ENCODE assay signal across 16 cellular contexts in the genomic region with DNA sequence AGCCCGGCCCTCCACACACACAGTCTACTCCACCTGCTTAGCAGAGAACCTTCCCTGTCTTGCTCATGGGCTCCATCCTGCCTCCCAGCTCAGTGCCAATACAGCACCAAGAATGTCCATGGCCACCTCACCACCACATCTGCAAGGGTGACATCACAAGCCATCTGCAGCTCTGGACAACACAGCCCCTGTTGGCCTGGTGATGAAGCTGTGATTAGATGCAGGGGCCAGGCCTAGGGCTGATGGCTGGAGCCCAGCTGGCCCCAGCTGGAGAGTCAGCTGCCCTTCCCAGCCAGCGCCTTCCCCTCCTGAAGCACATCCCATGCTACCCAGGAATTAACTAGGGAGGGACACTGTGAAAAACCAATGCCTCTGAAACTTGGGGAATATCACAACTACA.
A peak's percentile ranks its signal among the peaks of the same experiment; 100 is the strongest.
DNase-seq lines count a peak whose midpoint lies in the region; ATAC-seq lines count a peak whose summit lies in the region.
"Had no signal": no experiment of that assay in that cellular context is flagged by ENCODE, and none has a peak within 500 bp of the region (broad histone marks: within the 10 kb centered on the region; RNA-seq: fewer than 3 reads in every experiment).

No MANE protein-coding gene starts in this region.

- H2BK12ac ChIP-seq in mesenchymal stem cell (ENCODE audit: low read length in 2 of 2): no peak overlapping the region

- peaks cover 9% of the 10 kb centered on the region for H3K4me1 ChIP-seq in BLaER1
- H3K4me1 ChIP-seq in mesenchymal stem cell (ENCODE audit: control insufficient read depth, insufficient read depth, low read depth, low read length): peaks cover 13% of the 10 kb centered on the region
- H3K4me1 ChIP-seq: breast epithelium, esophagus squamous epithelium, uterus had no signal

- no peak overlapping the region for H2AK5ac ChIP-seq in mesenchymal stem cell (ENCODE audit: low read length, severe bottlenecking)

- no peak overlapping the region for H3K4ac ChIP-seq in mesenchymal stem cell (ENCODE audit: low read depth in 1 of 2, low read length in 2 of 2)

- H3K4me3 ChIP-seq in BLaER1 (no peak overlapping the region), mesenchymal stem cell (ENCODE audit: insufficient read depth in 1 of 2, low read depth in 1 of 2, low read length in 2 of 2) (no peak overlapping the region)
- H3K4me3 ChIP-seq: breast epithelium, esophagus squamous epithelium, uterus had no signal

- no peaks in the 10 kb centered on the region for H3K36me3 ChIP-seq in BLaER1
- H3K36me3 ChIP-seq in mesenchymal stem cell (ENCODE audit: control insufficient read depth in 1 of 2, insufficient read depth in 2 of 2, low read depth in 1 of 2, low read length in 2 of 2): no peaks in the 10 kb centered on the region
- H3K36me3 ChIP-seq: breast epithelium, esophagus squamous epithelium, uterus had no signal

- no peaks in the 10 kb centered on the region for H3K27me3 ChIP-seq in BLaER1
- peaks cover 0 to 11% of the 10 kb centered on the region in 2 experiments for H3K27me3 ChIP-seq in mesenchymal stem cell (ENCODE audit: control insufficient read depth in 1 of 2, insufficient read depth in 1 of 2, low read length in 2 of 2)
- H3K27me3 ChIP-seq: breast epithelium, esophagus squamous epithelium, uterus had no signal

- H3K18ac ChIP-seq in mesenchymal stem cell (ENCODE audit: low read depth in 1 of 2, low read length in 2 of 2): no peak overlapping the region

- no peak overlapping the region for H2AFZ ChIP-seq in mesenchymal stem cell (ENCODE audit: low read depth, low read length)

- no peak overlapping the region for H3K23ac ChIP-seq in mesenchymal stem cell (ENCODE audit: low read length in 2 of 2)

- no peak overlapping the region for H4K91ac ChIP-seq in mesenchymal stem cell (ENCODE audit: low read length)

- no peak overlapping the region for H3K27ac ChIP-seq in BLaER1
- H3K27ac ChIP-seq in mesenchymal stem cell (ENCODE audit: low read length, poor library complexity, severe bottlenecking): no peak overlapping the region
- H3K27ac ChIP-seq: breast epithelium, esophagus squamous epithelium, uterus had no signal

- H3K9ac ChIP-seq in BLaER1 (no peak overlapping the region), mesenchymal stem cell (ENCODE audit: low read length) (no peak overlapping the region)

- H4K20me1 ChIP-seq in BLaER1: no peaks in the 10 kb centered on the region

- DNase-seq in ecto neural progenitor cell (ENCODE audit: low spot score): peak; percentile 27
- DNase-seq in mesenchymal stem cell: peak; percentile 56
- no peak for DNase-seq in stimulated activated CD4-positive, alpha-beta T cell treated with anti-CD3 and anti-CD28 coated beads, Interleukin-4, amount 100 ng/mL, for 1 hour
- DNase-seq in NCI-H2227 treated with DMSO at 0.1 percent for 48 hours (lab: John Stamatoyannopoulos, UW): no peak
- DNase-seq in activated CD4-positive, alpha-beta T cell treated with anti-CD3 and anti-CD28 coated beads for 48 hours: no peak
- DNase-seq: activated CD8-positive, alpha-beta T cell treated with anti-CD3 and anti-CD28 coated beads for 36 hours; EL; esophagus squamous epithelium; NCI-H1694 treated with DMSO at 0.1 percent for 48 hours; NCI-H226; stimulated activated naive CD4-positive, alpha-beta T cell treated with Interleukin-2 at 50 U/mL for 16 hours; uterus had no signal

- H2BK5ac ChIP-seq in mesenchymal stem cell (ENCODE audit: low read depth, low read length, poor library complexity, severe bottlenecking): no peak overlapping the region

- H3K9me3 ChIP-seq in BLaER1 (no peaks in the 10 kb centered on the region; the same call in 1 of the 2 replicates), mesenchymal stem cell (ENCODE audit: control insufficient read depth, low read length) (no peaks in the 10 kb centered on the region)
- H3K9me3 ChIP-seq: breast epithelium, esophagus squamous epithelium, uterus had no signal

- H2BK120ac ChIP-seq in mesenchymal stem cell (ENCODE audit: low read depth, low read length): no peak overlapping the region

- peak; percentile 9 for ATAC-seq in HG02798 (IDR thresholded peaks at IDR 0.05; ENCODE audit: poor library complexity, unreplicated experiment)
- no peak for ATAC-seq in GM18517 (IDR thresholded peaks at IDR 0.05; ENCODE audit: unreplicated experiment)
- ATAC-seq: activated CD8-positive, alpha-beta T cell treated with anti-CD3 and anti-CD28 coated beads for 36 hours had no signal

- 89% methylated on average over 2 of the region's 2 CpGs for WGBS in mesenchymal stem cell

- H3K14ac ChIP-seq in mesenchymal stem cell (ENCODE audit: low read length in 2 of 2): peak overlapping the region in 1 of 2 experiments; percentile 3

- H3K79me1 ChIP-seq in mesenchymal stem cell (replicated peaks; ENCODE audit: low read length, poor library complexity, severe bottlenecking): no peaks in the 10 kb centered on the region

- no peak overlapping the region for H4K8ac ChIP-seq in mesenchymal stem cell (ENCODE audit: low read length)

- no peak overlapping the region for H2BK15ac ChIP-seq in mesenchymal stem cell (ENCODE audit: low read depth, poor library complexity, severe bottlenecking)

- H3K4me2 ChIP-seq in BLaER1 (peak overlapping the region; percentile 37; the same call in 1 of the 2 replicates), mesenchymal stem cell (ENCODE audit: low read length, poor library complexity, severe bottlenecking) (no peak overlapping the region)

Comparison
In these comparisons a context has a peak if more than half of its experiments do, and no peak if none do; other contexts are left out.
1. DNase-seq: peak in ecto neural progenitor cell (single experiment) and mesenchymal stem cell (single experiment); none in stimulated activated CD4-positive, alpha-beta T cell treated with anti-CD3 and anti-CD28 coated beads, Interleukin-4, amount 100 ng/mL, for 1 hour (single experiment), NCI-H2227 treated with DMSO at 0.1 percent for 48 hours (single experiment) and activated CD4-positive, alpha-beta T cell treated with anti-CD3 and anti-CD28 coated beads for 48 hours (single experiment).